In genomic region chr19:5293607-5294089, GRCh38 we compare ENCODE assay signal across 8 cellular contexts. TPM values are rescaled to one million over a fixed set of nuclear protein-coding genes. Genes with fewer than 3 reads are reported as not detected.
DNase-seq lines count a peak whose midpoint lies in the region; ATAC-seq and TF ChIP-seq lines count a peak whose summit lies in the region.

No MANE protein-coding gene starts in this region.

- no peak for TF ChIP-seq POLR2A in tibial nerve (IDR thresholded peaks at IDR 0.05)

- peak overlapping the region; percentile 76 for H3K4me3 Mint-ChIP-seq in CD8-positive, alpha-beta T cell

- peaks cover 10% of the 10 kb centered on the region for H3K4me1 Mint-ChIP-seq in CD8-positive, alpha-beta T cell (ENCODE audit: low read depth)

- intact Hi-C loops in CD8-positive, alpha-beta T cell (cut with DNase I, micrococcal nuclease) = no loop called here

- peaks cover 17% of the 10 kb centered on the region for H3K4me1 ChIP-seq in CD8-positive, alpha-beta T cell (ENCODE audit: insufficient read depth, low read length)
- H3K4me1 ChIP-seq in tibial nerve = peaks cover 0 to 53% (median 25%) of the 10 kb centered on the region in 4 donors

- H3K36me3 Mint-ChIP-seq in CD8-positive, alpha-beta T cell = no peaks in the 10 kb centered on the region

- H3K9me3 Mint-ChIP-seq in CD8-positive, alpha-beta T cell = peaks cover 2% of the 10 kb centered on the region

- no peaks in the 10 kb centered on the region for H3K36me3 ChIP-seq in CD8-positive, alpha-beta T cell (ENCODE audit: insufficient read depth, low read length)
- no peaks in the 10 kb centered on the region for H3K36me3 ChIP-seq in tibial nerve

- 1 to 2% methylated on average over 22 to 28 of the region's 30 CpGs for WGBS in tibial nerve, 2 donors

- peak overlapping the region; percentile 68 for H3K4me3 ChIP-seq in CD8-positive, alpha-beta T cell (ENCODE audit: low read depth, low read length)
- peak overlapping the region; percentile 68 to 88 (median 78) for H3K4me3 ChIP-seq in tibial nerve

- TF ChIP-seq CTCF in CD8-positive, alpha-beta T cell (IDR thresholded peaks at IDR 0.05) = no peak
- TF ChIP-seq CTCF in tibial nerve (IDR thresholded peaks at IDR 0.05) = no peak

- H3K27me3 ChIP-seq in CD8-positive, alpha-beta T cell (ENCODE audit: insufficient read depth, low read length) = no peaks in the 10 kb centered on the region
- H3K27me3 ChIP-seq in tibial nerve = no peaks in the 10 kb centered on the region

- no peaks in the 10 kb centered on the region for H3K9me3 ChIP-seq in CD8-positive, alpha-beta T cell (ENCODE audit: low read length)
- H3K9me3 ChIP-seq in tibial nerve = no peaks in the 10 kb centered on the region

- CTCF ChIA-PET in CD8-positive, alpha-beta T cell (lab: Charles Lee) = no interaction called here

- peaks cover 12% of the 10 kb centered on the region for H3K27me3 Mint-ChIP-seq in CD8-positive, alpha-beta T cell (ENCODE audit: low read depth)

- peak; percentile 18 for ATAC-seq in CD8-positive, alpha-beta T cell
- no peak for ATAC-seq in GM21576 (IDR thresholded peaks at IDR 0.05; ENCODE audit: unreplicated experiment)

- H3K27ac Mint-ChIP-seq in CD8-positive, alpha-beta T cell = no peak overlapping the region

- POLR2A ChIA-PET in CD8-positive, alpha-beta T cell (lab: Charles Lee) = no interaction called here

- no peak for DNase-seq in CD8-positive, alpha-beta T cell
- DNase-seq in NCI-H1694 (lab: John Stamatoyannopoulos, UW) (peak; percentile 31), caudate nucleus (lab: John Stamatoyannopoulos, UW) (peak in 7 of 61 donors; percentile 22 to 39 (median 29)), left kidney (ENCODE audit: low read depth, low spot score) (peak; percentile 86), tibial nerve (ENCODE audit: low spot score in 2 of 2) (peak in 1 of 2 donors; percentile 26), NOMO-1 treated with DMSO at 0.1 percent for 48 hours (lab: John Stamatoyannopoulos, UW; ENCODE audit: unreplicated experiment) (no peak), LoVo (ENCODE audit: low spot score) (no peak)

- no peak for TF ChIP-seq EP300 in tibial nerve (IDR thresholded peaks at IDR 0.05)

- H3K27ac ChIP-seq in CD8-positive, alpha-beta T cell (ENCODE audit: low read depth, low read length) = no peak overlapping the region
- H3K27ac ChIP-seq in caudate nucleus (ENCODE audit: low read depth, low read length) (peak overlapping the region; percentile 26), tibial nerve (peak overlapping the region; percentile 88 to 96 (median 92))

RNA-seq across cellular contexts. Expression of gene PTPRS, which starts 47.0 kb away (rescaled TPM):
- 1 to 10 TPM; 4.7 to 4.8 TPM for total RNA-seq in CD8-positive, alpha-beta T cell
- total RNA-seq in tibial nerve = 100 to 1,000 TPM; 446 to 795 (median 529) TPM

Comparison
In these comparisons a context has a peak if more than half of its experiments do, and no peak if none do; other contexts are left out.
1. DNase-seq: peak in NCI-H1694 (single experiment) and left kidney (single experiment); none in CD8-positive, alpha-beta T cell (0 of 7), NOMO-1 treated with DMSO at 0.1 percent for 48 hours (single experiment) and LoVo (single experiment).
2. RNA of gene PTPRS, which starts 47.0 kb away (total RNA-seq): 446 to 795 TPM in tibial nerve; 4.7 to 4.8 TPM in CD8-positive, alpha-beta T cell; every median in the first group is over 10 times any median in the second.